ENCODE assay signal across 16 cellular contexts in genomic region chr1:159421821-159422220, GRCh38. TPM values are rescaled to one million over a fixed set of nuclear protein-coding genes. Genes with fewer than 3 reads are reported as not detected.
DNase-seq lines count a peak whose midpoint lies in the region; ATAC-seq and TF ChIP-seq lines count a peak whose summit lies in the region.
"Had no signal": no experiment of that assay in that cellular context is flagged by ENCODE, and none has a peak within 500 bp of the region (broad histone marks: within the 10 kb centered on the region; RNA-seq: fewer than 3 reads in every experiment).

No MANE protein-coding gene starts in this region.

- H3K27me3 ChIP-seq in HL-60 (ENCODE audit: insufficient read depth, poor library complexity, severe bottlenecking) = no peaks in the 10 kb centered on the region
- no peaks in the 10 kb centered on the region for H3K27me3 ChIP-seq in kidney epithelial cell (ENCODE audit: control insufficient read depth, insufficient read depth, low read length)
- H3K27me3 ChIP-seq: BLaER1, upper lobe of left lung had no signal

- H3K4me3 ChIP-seq in HL-60 (replicated peaks; ENCODE audit: insufficient read depth, low read length) = no peak overlapping the region
- no peak overlapping the region for H3K4me3 ChIP-seq in astrocyte of the spinal cord (ENCODE audit: low read depth, low read length)
- H3K4me3 ChIP-seq in kidney epithelial cell (ENCODE audit: low read depth, low read length) = no peak overlapping the region
- H3K4me3 ChIP-seq: BLaER1, upper lobe of left lung had no signal

- ATAC-seq in GM21786 (IDR thresholded peaks at IDR 0.05; ENCODE audit: unreplicated experiment) = no peak
- ATAC-seq: left colon had no signal

- CTCF ChIA-PET in Calu3 (lab: Charles Lee) = no interaction called here

- intact Hi-C loops in Calu3 (cut with micrococcal nuclease; ENCODE audit: unreplicated experiment) = no loop called here

- DNase-seq in Calu3 (no peak), HL-60 (ENCODE audit: low read depth in 1 of 2, low spot score in 1 of 2) (no peak), astrocyte of the spinal cord (ENCODE audit: low read depth, low spot score) (no peak), kidney epithelial cell (ENCODE audit: low read depth) (no peak), NK-92 (lab: John Stamatoyannopoulos, UW; ENCODE audit: unreplicated experiment) (no peak), NCI-H2107 (lab: John Stamatoyannopoulos, UW) (no peak), activated T-cell treated with anti-CD3 and anti-CD28 coated beads for 4 hours (no peak)
- DNase-seq: activated CD4-positive, alpha-beta memory T cell treated with anti-CD3 and anti-CD28 coated beads for 36 hours; anterior cingulate cortex; left colon; naive B cell; NCI-H1048; upper lobe of left lung had no signal

- in situ Hi-C loops in astrocyte of the spinal cord (cut with HindIII; ENCODE audit: low sequenced_read_pairs) = no loop called here

- no peaks in the 10 kb centered on the region for H3K36me3 Mint-ChIP-seq in Calu3 (ENCODE audit: insufficient read depth, unreplicated experiment)

- H3K4me1 Mint-ChIP-seq in Calu3 (ENCODE audit: low read depth, unreplicated experiment) = no peaks in the 10 kb centered on the region
- H3K4me1 Mint-ChIP-seq: naive B cell had no signal

- no peak overlapping the region for H3K27ac ChIP-seq in HL-60 (replicated peaks)
- H3K27ac ChIP-seq: BLaER1, upper lobe of left lung had no signal

- peaks cover 7% of the 10 kb centered on the region for H3K9me3 Mint-ChIP-seq in Calu3 (ENCODE audit: low read depth, unreplicated experiment)

- H3K27me3 Mint-ChIP-seq in Calu3 (ENCODE audit: unreplicated experiment) = no peaks in the 10 kb centered on the region

- BruUV-seq in Calu3 (replicated peaks; lab: Mats Ljungman, UMichigan) = no TSS peak

- no peak overlapping the region for H3K27ac Mint-ChIP-seq in Calu3 (ENCODE audit: unreplicated experiment)
- H3K27ac Mint-ChIP-seq: activated CD4-positive, alpha-beta memory T cell treated with anti-CD3 and anti-CD28 coated beads for 36 hours; activated T-helper 2 cell treated with anti-CD3 and anti-CD28 coated beads, Interferon-gamma antibody, Interleukin-2, Interleukin-4, amounts not matched to agents 10 μg/mL and 5 μg/mL and 100 μg/mL, durations not matched to agents 14 hours and 24 hours and 36 hours had no signal

- H3K4me3 Mint-ChIP-seq in Calu3 (ENCODE audit: low read depth, unreplicated experiment) = no peak overlapping the region
- H3K4me3 Mint-ChIP-seq: activated CD4-positive, alpha-beta memory T cell treated with anti-CD3 and anti-CD28 coated beads for 36 hours had no signal

- no peaks in the 10 kb centered on the region for H3K36me3 ChIP-seq in kidney epithelial cell (ENCODE audit: control insufficient read depth, insufficient read depth, low read length)
- H3K36me3 ChIP-seq: BLaER1, upper lobe of left lung had no signal

- peak; percentile 23 for TF ChIP-seq CTCF in Calu3 (IDR thresholded peaks at IDR 0.05; ENCODE audit: unreplicated experiment)
- TF ChIP-seq CTCF in HL-60 (IDR thresholded peaks at IDR 0.05; ENCODE audit: insufficient read depth, low read length) = peak; percentile 7
- TF ChIP-seq CTCF in astrocyte of the spinal cord (IDR thresholded peaks at IDR 0.05; ENCODE audit: low read depth, low read length) = peak; percentile 28
- TF ChIP-seq CTCF in kidney epithelial cell (IDR thresholded peaks at IDR 0.05; ENCODE audit: insufficient read depth, low read length, poor library complexity, severe bottlenecking) = peak; percentile 12

RNA-seq across cellular contexts. Expression of gene OR10J4, which starts 10.2 kb away (rescaled TPM):
- total RNA-seq in Calu3 (2022) (not detected in 2 replicates), kidney epithelial cell (not detected in 2 replicates)
- total RNA-seq: activated CD4-positive, alpha-beta memory T cell treated with anti-CD3 and anti-CD28 coated beads for 36 hours; activated T-helper 2 cell treated with anti-CD3 and anti-CD28 coated beads, Interferon-gamma antibody, Interleukin-2, Interleukin-4, amounts not matched to agents 10 μg/mL and 5 μg/mL and 100 μg/mL, durations not matched to agents 14 hours and 24 hours and 36 hours; left colon; upper lobe of left lung had no signal

RNA-seq across cellular contexts. Expression of gene OR10J1, which starts 17.7 kb away (rescaled TPM):
- total RNA-seq in Calu3 (2022) = not detected in 2 replicates
- total RNA-seq in kidney epithelial cell = not detected in 2 replicates
- total RNA-seq: activated CD4-positive, alpha-beta memory T cell treated with anti-CD3 and anti-CD28 coated beads for 36 hours; activated T-helper 2 cell treated with anti-CD3 and anti-CD28 coated beads, Interferon-gamma antibody, Interleukin-2, Interleukin-4, amounts not matched to agents 10 μg/mL and 5 μg/mL and 100 μg/mL, durations not matched to agents 14 hours and 24 hours and 36 hours; left colon; upper lobe of left lung had no signal
